8 cellular contexts compared by ENCODE assay signal in the genomic region with DNA sequence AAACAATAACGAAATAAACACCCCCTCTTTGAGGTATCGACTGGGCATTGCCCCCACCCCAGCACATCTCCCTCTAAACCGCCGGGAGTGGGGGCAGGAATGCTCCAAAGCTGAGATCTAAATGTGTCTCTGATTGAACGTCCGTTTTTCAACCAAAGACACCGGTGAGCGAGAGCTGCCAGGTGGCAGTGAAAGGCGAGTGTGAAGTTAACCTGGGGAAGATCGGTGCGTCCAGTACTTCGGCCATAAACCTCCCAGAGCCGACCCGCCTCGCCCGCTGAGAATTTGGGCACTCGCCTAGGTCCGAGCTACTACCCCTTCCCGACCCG. TPM values are rescaled to one million over a fixed set of nuclear protein-coding genes. Genes with fewer than 3 reads are reported as not detected.
A peak's percentile ranks its signal among the peaks of the same experiment; 100 is the strongest.
DNase-seq lines count a peak whose midpoint lies in the region; TF ChIP-seq lines count a peak whose summit lies in the region.

No MANE protein-coding gene starts in this region.

- peaks cover 30% of the 10 kb centered on the region for H3K79me2 ChIP-seq in DOHH2 (ENCODE audit: control insufficient read depth, low read length)

- DNase-seq in H7 (no peak), OCI-M1 (lab: John Stamatoyannopoulos, UW) (peak; percentile 34), SIG-M5 treated with dmso at 0.1 percent for 504 hours (lab: John Stamatoyannopoulos, UW; ENCODE audit: unreplicated experiment) (no peak), AG08395 (ENCODE audit: low spot score) (no peak)
- DNase-seq in activated CD4-positive, alpha-beta T cell treated with anti-CD3 and anti-CD28 coated beads, Interleukin-2, amount 50 U/mL, for 1 hour, result no peak

- no peak for TF ChIP-seq CTCF in DOHH2 (IDR thresholded peaks at IDR 0.05; ENCODE audit: low read depth, low read length, poor library complexity, severe bottlenecking)

- peak overlapping the region; percentile 94 for H3K4me2 ChIP-seq in DOHH2 (ENCODE audit: low read length)

- H3F3A ChIP-seq in DOHH2 (ENCODE audit: control insufficient read depth, insufficient read depth), result no peaks in the 10 kb centered on the region

- H3K27ac ChIP-seq in DOHH2 (ENCODE audit: low read depth, low read length) (0 out of 2 replicates have a peak overlapping the region, but pooled peaks have one; percentile 24), ectodermal cell (ENCODE audit: insufficient read depth, low read depth, low read length, poor library complexity, severe bottlenecking) (no peak overlapping the region), muscle layer of colon (ENCODE audit: low read depth, low read length) (peak overlapping the region; percentile 54)

- H3K36me3 ChIP-seq in DOHH2 (ENCODE audit: control insufficient read depth, low read length) (peaks cover 23% of the 10 kb centered on the region), H7 (replicated peaks; ENCODE audit: control insufficient read depth, insufficient read depth, low read length) (peaks cover 18% of the 10 kb centered on the region), ectodermal cell (ENCODE audit: control insufficient read depth, insufficient read depth, low read length) (peaks cover 12% of the 10 kb centered on the region), muscle layer of colon (ENCODE audit: insufficient read depth, low read length) (peaks cover 18% of the 10 kb centered on the region)

- peak overlapping the region; percentile 91 for H3K4me3 ChIP-seq in DOHH2 (ENCODE audit: low read length)
- H3K4me3 ChIP-seq in H7 (ENCODE audit: insufficient read depth, low read depth, low read length), result peak overlapping the region; percentile 85
- H3K4me3 ChIP-seq in ectodermal cell (ENCODE audit: insufficient read depth, low read depth, low read length), result peak overlapping the region; percentile 78
- peak overlapping the region; percentile 55 to 57 for H3K4me3 ChIP-seq in muscle layer of colon (ENCODE audit: low read depth in 1 of 2, low read length in 2 of 2)

- 1% methylated on average over 20 of the region's 20 CpGs for WGBS in ectodermal cell, 2 experiments

- H4K20me1 ChIP-seq in DOHH2 (ENCODE audit: control insufficient read depth, insufficient read depth, low read depth, low read length), result no peaks in the 10 kb centered on the region

- H3K9me3 ChIP-seq in DOHH2 (ENCODE audit: control insufficient read depth, insufficient read depth, low read length) (no peaks in the 10 kb centered on the region), ectodermal cell (ENCODE audit: control insufficient read depth, low read length) (no peaks in the 10 kb centered on the region), muscle layer of colon (ENCODE audit: low read length) (no peaks in the 10 kb centered on the region)

- H3K4me1 ChIP-seq in DOHH2 (ENCODE audit: control insufficient read depth, low read length), result peaks cover 20% of the 10 kb centered on the region
- H3K4me1 ChIP-seq in ectodermal cell (ENCODE audit: control insufficient read depth, insufficient read depth, low read length), result peaks cover 7% of the 10 kb centered on the region
- peaks cover 9% of the 10 kb centered on the region for H3K4me1 ChIP-seq in muscle layer of colon (ENCODE audit: insufficient read depth, low read length)

- no peaks in the 10 kb centered on the region for H3K9me2 ChIP-seq in DOHH2 (replicated peaks; ENCODE audit: control insufficient read depth, low read length)

- H3K27me3 ChIP-seq in DOHH2 (ENCODE audit: control insufficient read depth, low read length) (no peaks in the 10 kb centered on the region; the same call in 1 of the 2 replicates), H7 (ENCODE audit: control insufficient read depth, insufficient read depth, low read length) (no peaks in the 10 kb centered on the region; the same call in 1 of the 2 replicates), ectodermal cell (ENCODE audit: control insufficient read depth, insufficient read depth, low read length, poor library complexity, severe bottlenecking) (peaks cover 4% of the 10 kb centered on the region), muscle layer of colon (ENCODE audit: control insufficient read depth in 1 of 2, insufficient read depth in 2 of 2, low read length in 2 of 2) (no peaks in the 10 kb centered on the region)

- peak overlapping the region; percentile 8 for H3K9ac ChIP-seq in muscle layer of colon (ENCODE audit: low read length)

RNA-seq across cellular contexts. Expression of a gene that starts 0.6 kb away (rescaled TPM):
- total RNA-seq in H7 (2014; rRNA removed; shearing (Covaris generic)), result 23.3 and 28.5 TPM in 2 replicates
- polyA plus RNA-seq in ectodermal cell (2013, experiment 1 of 4), result 26.6 TPM
- 28.0 TPM for polyA plus RNA-seq in ectodermal cell (2013, experiment 2 of 4)
- 26.9 TPM for polyA plus RNA-seq in ectodermal cell (2013, experiment 3 of 4)
- 26.6 TPM for polyA plus RNA-seq in ectodermal cell (2013, experiment 4 of 4)

RNA-seq across cellular contexts. Expression of a gene that starts 14.2 kb away (rescaled TPM):
- not detected in 2 replicates for total RNA-seq in H7 (2014; rRNA removed; shearing (Covaris generic))
- polyA plus RNA-seq in ectodermal cell (2013, experiment 1 of 4), result not detected
- not detected for polyA plus RNA-seq in ectodermal cell (2013, experiment 2 of 4)
- not detected for polyA plus RNA-seq in ectodermal cell (2013, experiment 3 of 4)
- not detected for polyA plus RNA-seq in ectodermal cell (2013, experiment 4 of 4)

RNA-seq across cellular contexts. Expression of a gene that starts 50.8 kb away (rescaled TPM):
- total RNA-seq in H7 (2014; rRNA removed; shearing (Covaris generic)), result 4.8 and 5.2 TPM in 2 replicates
- 26.7 TPM for polyA plus RNA-seq in ectodermal cell (2013, experiment 1 of 4)
- polyA plus RNA-seq in ectodermal cell (2013, experiment 2 of 4), result 26.0 TPM
- polyA plus RNA-seq in ectodermal cell (2013, experiment 3 of 4), result 23.1 TPM
- polyA plus RNA-seq in ectodermal cell (2013, experiment 4 of 4), result 21.6 TPM
